In the genomic region with DNA sequence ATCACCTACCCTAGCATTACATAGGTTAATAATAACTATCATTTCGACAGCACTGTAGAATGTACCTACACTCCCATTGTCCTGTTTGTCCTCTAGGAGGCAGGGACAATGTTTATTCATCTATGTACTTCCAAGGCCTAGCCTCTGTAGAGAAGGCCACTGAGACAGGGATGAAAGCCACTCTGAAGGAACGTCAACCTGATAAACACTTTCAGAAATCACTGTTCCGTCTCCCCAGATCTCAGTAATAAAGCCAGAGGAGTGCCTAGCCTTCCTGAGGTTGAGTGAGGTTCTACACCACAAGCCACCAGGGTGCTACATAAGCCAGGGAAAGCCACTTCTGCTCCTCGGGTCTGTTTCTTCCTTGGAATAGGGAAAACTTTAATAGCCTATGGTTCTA, we compare ENCODE assay signal across 9 cellular contexts. TPM values are rescaled to one million over a fixed set of nuclear protein-coding genes. Genes with fewer than 3 reads are reported as not detected.
DNase-seq lines count a peak whose midpoint lies in the region; ATAC-seq and TF ChIP-seq lines count a peak whose summit lies in the region.
"Had no signal": no experiment of that assay in that cellular context is flagged by ENCODE, and none has a peak within 500 bp of the region (broad histone marks: within the 10 kb centered on the region; RNA-seq: fewer than 3 reads in every experiment).

No MANE protein-coding gene starts in this region.

- peaks cover 34% of the 10 kb centered on the region for H3K27me3 Mint-ChIP-seq in progenitor cell of endocrine pancreas
- peaks cover 49% of the 10 kb centered on the region for H3K27me3 Mint-ChIP-seq in activated CD8-positive, alpha-beta T cell treated with anti-CD3 and anti-CD28 coated beads, Interleukin-2, amount 10 ng/mL, durations not matched to agents 7 days and 5 days (ENCODE audit: low read depth)
- peaks cover 56% of the 10 kb centered on the region for H3K27me3 Mint-ChIP-seq in activated T-cell treated with anti-CD3 and anti-CD28 coated beads, Interleukin-2, amount 50 U/mL, for 72 hours (ENCODE audit: low read depth)

- H3K36me3 ChIP-seq in endocrine pancreas (ENCODE audit: control insufficient read depth, insufficient read depth, low read length): no peaks in the 10 kb centered on the region

- no peaks in the 10 kb centered on the region for H3K9me3 ChIP-seq in endocrine pancreas (ENCODE audit: control insufficient read depth, low read length)

- H3K36me3 Mint-ChIP-seq in progenitor cell of endocrine pancreas (ENCODE audit: insufficient read depth): no peaks in the 10 kb centered on the region
- no peaks in the 10 kb centered on the region for H3K36me3 Mint-ChIP-seq in activated CD8-positive, alpha-beta T cell treated with anti-CD3 and anti-CD28 coated beads, Interleukin-2, amount 10 ng/mL, durations not matched to agents 7 days and 5 days (ENCODE audit: low read depth)
- H3K36me3 Mint-ChIP-seq in activated T-cell treated with anti-CD3 and anti-CD28 coated beads, Interleukin-2, amount 50 U/mL, for 72 hours (ENCODE audit: insufficient read depth in 2 of 2): no peaks in the 10 kb centered on the region
- H3K36me3 Mint-ChIP-seq: activated naive CD4-positive, alpha-beta T cell treated with anti-CD3 and anti-CD28 coated beads, Interleukin-2, amount 50 U/mL, for 24 hours had no signal

- H3K9ac ChIP-seq in endocrine pancreas (ENCODE audit: control insufficient read depth, insufficient read depth, low read length): no peak overlapping the region

- H3K4me1 ChIP-seq in endocrine pancreas (ENCODE audit: control insufficient read depth, insufficient read depth, low read length): peaks cover 4% of the 10 kb centered on the region

- no peak for ATAC-seq in activated CD8-positive, alpha-beta T cell treated with anti-CD3 and anti-CD28 coated beads, Interleukin-2, amount 10 ng/mL, durations not matched to agents 7 days and 5 days
- no peak for ATAC-seq in GM18505 (IDR thresholded peaks at IDR 0.05; ENCODE audit: unreplicated experiment)
- ATAC-seq in activated T-cell treated with anti-CD3 and anti-CD28 coated beads, Interleukin-2, amount 50 U/mL, for 72 hours (replicated peaks in 1 of 2): no peak

- H3K27me3 ChIP-seq in endocrine pancreas (ENCODE audit: control insufficient read depth, insufficient read depth, low read length): no peaks in the 10 kb centered on the region

- POLR2A ChIA-PET in activated CD8-positive, alpha-beta T cell treated with anti-CD3 and anti-CD28 coated beads, Interleukin-2, amount 10 ng/mL, durations not matched to agents 7 days and 5 days (lab: Charles Lee): no interaction called here

- no peak for TF ChIP-seq POLR2A in GM18505 (IDR thresholded peaks at IDR 0.05; ENCODE audit: borderline replicate concordance, extremely low read depth, insufficient read depth, insufficient read length)

- H3K27ac Mint-ChIP-seq in progenitor cell of endocrine pancreas: no peak overlapping the region
- no peak overlapping the region for H3K27ac Mint-ChIP-seq in activated CD8-positive, alpha-beta T cell treated with anti-CD3 and anti-CD28 coated beads, Interleukin-2, amount 10 ng/mL, durations not matched to agents 7 days and 5 days
- no peak overlapping the region for H3K27ac Mint-ChIP-seq in activated T-cell treated with anti-CD3 and anti-CD28 coated beads, Interleukin-2, amount 50 U/mL, for 72 hours
- H3K27ac Mint-ChIP-seq: activated naive CD4-positive, alpha-beta T cell treated with anti-CD3 and anti-CD28 coated beads, Interleukin-2, amount 50 U/mL, for 24 hours had no signal

- DNase-seq in GM03348 (ENCODE audit: low spot score) (peak; percentile 47), NCI-H2227 (lab: John Stamatoyannopoulos, UW; ENCODE audit: unreplicated experiment) (peak; percentile 59), progenitor cell of endocrine pancreas (ENCODE audit: low spot score, unreplicated experiment) (no peak)
- no peak for DNase-seq in activated CD8-positive, alpha-beta T cell treated with anti-CD3 and anti-CD28 coated beads, Interleukin-2, amount 10 ng/mL, durations not matched to agents 7 days and 5 days
- DNase-seq in activated T-cell treated with anti-CD3 and anti-CD28 coated beads, Interleukin-2, amount 50 U/mL, for 72 hours: no peak
- DNase-seq: stimulated activated CD4-positive, alpha-beta T cell treated with anti-CD3 and anti-CD28 coated beads, Interleukin-2, amount 100 ng/mL, for 48 hours had no signal

- H3K4me1 Mint-ChIP-seq in progenitor cell of endocrine pancreas (ENCODE audit: low read depth): peaks cover 1% of the 10 kb centered on the region
- peaks cover 8% of the 10 kb centered on the region for H3K4me1 Mint-ChIP-seq in activated CD8-positive, alpha-beta T cell treated with anti-CD3 and anti-CD28 coated beads, Interleukin-2, amount 10 ng/mL, durations not matched to agents 7 days and 5 days (ENCODE audit: low read depth)
- H3K4me1 Mint-ChIP-seq in activated T-cell treated with anti-CD3 and anti-CD28 coated beads, Interleukin-2, amount 50 U/mL, for 72 hours (ENCODE audit: low read depth): peaks cover 5% of the 10 kb centered on the region

- peak; percentile 27 for TF ChIP-seq CTCF in progenitor cell of endocrine pancreas (IDR thresholded peaks at IDR 0.05; ENCODE audit: unreplicated experiment)

- H3K4me3 ChIP-seq in endocrine pancreas (ENCODE audit: control insufficient read depth, insufficient read depth, low read length): peak overlapping the region; percentile 47

- CTCF ChIA-PET in activated CD8-positive, alpha-beta T cell treated with anti-CD3 and anti-CD28 coated beads, Interleukin-2, amount 10 ng/mL, durations not matched to agents 7 days and 5 days (lab: Charles Lee): no interaction called here

- no peaks in the 10 kb centered on the region for H3K9me3 Mint-ChIP-seq in progenitor cell of endocrine pancreas (ENCODE audit: low read depth)
- no peaks in the 10 kb centered on the region for H3K9me3 Mint-ChIP-seq in activated CD8-positive, alpha-beta T cell treated with anti-CD3 and anti-CD28 coated beads, Interleukin-2, amount 10 ng/mL, durations not matched to agents 7 days and 5 days (ENCODE audit: insufficient read depth)
- no peaks in the 10 kb centered on the region for H3K9me3 Mint-ChIP-seq in activated T-cell treated with anti-CD3 and anti-CD28 coated beads, Interleukin-2, amount 50 U/mL, for 72 hours
- H3K9me3 Mint-ChIP-seq: activated naive CD4-positive, alpha-beta T cell treated with anti-CD3 and anti-CD28 coated beads, Interleukin-2, amount 50 U/mL, for 24 hours had no signal

- peak overlapping the region; percentile 71 for H3K4me3 Mint-ChIP-seq in progenitor cell of endocrine pancreas (ENCODE audit: low read depth)
- no peak overlapping the region for H3K4me3 Mint-ChIP-seq in activated CD8-positive, alpha-beta T cell treated with anti-CD3 and anti-CD28 coated beads, Interleukin-2, amount 10 ng/mL, durations not matched to agents 7 days and 5 days
- H3K4me3 Mint-ChIP-seq in activated T-cell treated with anti-CD3 and anti-CD28 coated beads, Interleukin-2, amount 50 U/mL, for 72 hours: no peak overlapping the region

RNA-seq across cellular contexts. Expression of a gene that starts 44.8 kb away (rescaled TPM):
- 1.3 and 2.3 TPM in 2 replicates for total RNA-seq in progenitor cell of endocrine pancreas
- not detected for total RNA-seq in activated CD8-positive, alpha-beta T cell treated with anti-CD3 and anti-CD28 coated beads, Interleukin-2, amount 10 ng/mL, durations not matched to agents 7 days and 5 days
- not detected for total RNA-seq in activated T-cell treated with anti-CD3 and anti-CD28 coated beads, Interleukin-2, amount 50 U/mL, for 72 hours

Comparison
In these comparisons a context has a peak if more than half of its experiments do, and no peak if none do; other contexts are left out.
1. DNase-seq: peak in GM03348 (single experiment) and NCI-H2227 (single experiment); none in progenitor cell of endocrine pancreas (single experiment), activated CD8-positive, alpha-beta T cell treated with anti-CD3 and anti-CD28 coated beads, Interleukin-2, amount 10 ng/mL, durations not matched to agents 7 days and 5 days (single experiment) and activated T-cell treated with anti-CD3 and anti-CD28 coated beads, Interleukin-2, amount 50 U/mL, for 72 hours (0 of 2).